Comparison of ENCODE assay signal across 9 cellular contexts in genomic region chr12:89960011-89960507, GRCh38.
DNase-seq lines count a peak whose midpoint lies in the region; ATAC-seq, FAIRE-seq and TF ChIP-seq lines count a peak whose summit lies in the region.
"Had no signal": no experiment of that assay in that cellular context is flagged by ENCODE, and none has a peak within 500 bp of the region (broad histone marks: within the 10 kb centered on the region; RNA-seq: fewer than 3 reads in every experiment).

No MANE protein-coding gene starts in this region.

- H3K79me2 ChIP-seq in neural progenitor cell (ENCODE audit: low read depth): no peaks in the 10 kb centered on the region

- H3K27ac ChIP-seq in A549: peak overlapping the region in 1 of 2 experiments; percentile 54; a peak in 3 of 6 replicates
- H3K27ac ChIP-seq in neural progenitor cell: no peak overlapping the region

- no peaks in the 10 kb centered on the region for H3F3A ChIP-seq in neural progenitor cell (ENCODE audit: low read depth)

- peaks cover 5% of the 10 kb centered on the region for H3K9me3 Mint-ChIP-seq in neural progenitor cell

- no peaks in the 10 kb centered on the region for H3K36me3 Mint-ChIP-seq in neural progenitor cell

- H3K4me1 ChIP-seq in A549: peaks cover 4% of the 10 kb centered on the region; the same call in 1 of the 3 replicates
- no peaks in the 10 kb centered on the region for H3K4me1 ChIP-seq in neural progenitor cell

- in situ Hi-C loops in GM18951 (cut with MboI; ENCODE audit: low sequenced_read_pairs, unreplicated experiment): no loop called here

- no peak for TF ChIP-seq EP300 in A549 (IDR thresholded peaks at IDR 0.05)

- no peaks in the 10 kb centered on the region for H3K27me3 Mint-ChIP-seq in neural progenitor cell (ENCODE audit: insufficient read depth, low read depth)

- H3K4me3 Mint-ChIP-seq in neural progenitor cell: no peak overlapping the region

- H4K20me1 ChIP-seq in neural progenitor cell (ENCODE audit: low read depth): no peaks in the 10 kb centered on the region

- H2AFZ ChIP-seq in neural progenitor cell (replicated peaks): no peak overlapping the region

- no peak for TF ChIP-seq POLR2A in A549 (IDR thresholded peaks at IDR 0.05; ENCODE audit: low read length)
- TF ChIP-seq POLR2A in GM18951 (IDR thresholded peaks at IDR 0.05; ENCODE audit: extremely low read depth, insufficient read depth, insufficient read length): peak; percentile 19

- CTCF ChIA-PET in A549 (lab: Yijun Ruan, JAX): interaction anchor here (1.1 kb wide), 1 partner anchor 255 kb away, joined by 3 read pairs; no protein-coding TSS in a partner anchor

- 46% methylated on average over 2 of the region's 2 CpGs for WGBS in A549 (ENCODE audit: missing lambda C conversion rate)

- H3K36me3 ChIP-seq in bronchial epithelial cell (ENCODE audit: control insufficient read depth, insufficient read depth, low read length) (no peaks in the 10 kb centered on the region), neural progenitor cell (no peaks in the 10 kb centered on the region)

- FAIRE-seq in A549 (lab: Jason Lieb, UNC): peak; percentile 51
- FAIRE-seq in bronchial epithelial cell (lab: Jason Lieb, UNC): peak; percentile 43
- FAIRE-seq: G401.6 had no signal

- H3K4me3 ChIP-seq in A549: no peak overlapping the region
- H3K4me3 ChIP-seq in bronchial epithelial cell (ENCODE audit: low read depth, low read length): no peak overlapping the region
- no peak overlapping the region for H3K4me3 ChIP-seq in neural progenitor cell

- TF ChIP-seq RAD21 in A549 (conservative IDR thresholded peaks at IDR 0.05 in 1 of 2, IDR thresholded peaks at IDR 0.05 in 1 of 2): no peak

- H3K4me1 Mint-ChIP-seq in neural progenitor cell: no peaks in the 10 kb centered on the region

- H3K27me3 ChIP-seq in bronchial epithelial cell (ENCODE audit: control insufficient read depth, insufficient read depth, low read length) (no peaks in the 10 kb centered on the region), neural progenitor cell (no peaks in the 10 kb centered on the region)

- POLR2A ChIA-PET in A549 (lab: Yijun Ruan, JAX): no interaction called here

- peak in 1 of 2 experiments; percentile 79; a peak in 3 of 6 replicates for ATAC-seq in A549
- ATAC-seq in HG03060 (IDR thresholded peaks at IDR 0.05; ENCODE audit: low read depth, unreplicated experiment): peak; percentile 82

- H3K4me2 ChIP-seq in A549 (no peak overlapping the region), neural progenitor cell (no peak overlapping the region)

- DNase-seq in A549 (ENCODE audit: low read depth in 1 of 2, low spot score in 1 of 2): no peak
- peak; percentile 90 for DNase-seq in bronchial epithelial cell (ENCODE audit: low read depth)
- DNase-seq in cortex of kidney (lab: John Stamatoyannopoulos, UW): no peak
- no peak for DNase-seq in NCI-H526 (lab: John Stamatoyannopoulos, UW)
- no peak for DNase-seq in neural progenitor cell (ENCODE audit: low spot score)
- no peak for DNase-seq in midbrain (lab: John Stamatoyannopoulos, UW)

- H3K9ac ChIP-seq in neural progenitor cell: no peak overlapping the region

- no peak overlapping the region for H3K27ac Mint-ChIP-seq in neural progenitor cell

- H3K9me3 ChIP-seq in A549 (no peaks in the 10 kb centered on the region), neural progenitor cell (ENCODE audit: low read depth) (no peaks in the 10 kb centered on the region)

- TF ChIP-seq CTCF in A549 (IDR thresholded peaks at IDR 0.05) (no peak), bronchial epithelial cell (IDR thresholded peaks at IDR 0.05; ENCODE audit: insufficient read depth, low read length, severe bottlenecking) (no peak), neural progenitor cell (IDR thresholded peaks at IDR 0.05) (no peak)

TF ChIP-seq in A549, 52 proteins besides CTCF, POLR2A, EP300 and RAD21:
- TF ChIP-seq HOXB13 (CRISPR knock-in tag; IDR thresholded peaks at IDR 0.05; ENCODE audit: low read depth) (no peak), RNF2 (IDR thresholded peaks at IDR 0.05; ENCODE audit: borderline replicate concordance, low read depth) (no peak), HMGXB4 (CRISPR knock-in tag; IDR thresholded peaks at IDR 0.05; ENCODE audit: borderline replicate concordance) (no peak), GATA3 (IDR thresholded peaks at IDR 0.05; ENCODE audit: borderline replicate concordance) (no peak), TFCP2L1 (CRISPR knock-in tag; IDR thresholded peaks at IDR 0.05) (no peak), MAX (IDR thresholded peaks at IDR 0.05) (no peak), ATOH8 (CRISPR knock-in tag; IDR thresholded peaks at IDR 0.05; ENCODE audit: low read depth) (no peak), CBX8 (IDR thresholded peaks at IDR 0.05) (no peak), EHF (CRISPR knock-in tag; IDR thresholded peaks at IDR 0.05) (no peak), ELK1 (IDR thresholded peaks at IDR 0.05; ENCODE audit: low read depth, low read length) (no peak), CEBPB (IDR thresholded peaks at IDR 0.05) (no peak), MYC (IDR thresholded peaks at IDR 0.05; ENCODE audit: borderline replicate concordance, low read length) (no peak), REST (IDR thresholded peaks at IDR 0.05) (no peak)
